In the genomic region with DNA sequence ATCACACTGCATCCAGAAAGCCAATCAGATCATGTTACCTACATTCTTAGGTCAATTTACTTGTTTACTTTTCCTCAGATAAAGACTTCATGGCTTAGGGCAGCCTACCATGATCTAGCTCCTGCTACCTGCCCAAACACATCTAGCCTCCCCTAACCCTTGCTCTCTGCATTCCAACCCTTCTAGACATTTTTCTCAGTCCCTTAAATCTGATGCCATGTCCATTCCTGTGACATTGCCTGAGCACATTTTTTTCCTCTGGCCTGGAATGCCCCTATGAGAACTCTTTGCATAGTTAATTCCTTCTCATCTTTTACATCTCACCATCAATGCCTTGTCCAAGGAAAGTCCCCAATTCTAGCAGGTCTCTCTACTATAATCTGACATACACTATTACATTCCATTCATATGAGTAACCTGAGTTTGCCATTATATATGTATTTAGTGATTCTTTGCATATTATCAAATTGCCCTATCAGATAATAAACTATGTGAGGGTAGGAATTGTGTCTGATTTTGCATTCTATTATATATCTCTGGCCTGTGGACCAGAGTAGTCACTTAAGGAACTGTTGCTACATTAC, we compare ENCODE assay signal across 22 cellular contexts.
DNase-seq lines count a peak whose midpoint lies in the region; ATAC-seq, FAIRE-seq and TF ChIP-seq lines count a peak whose summit lies in the region.
"Had no signal": no experiment of that assay in that cellular context is flagged by ENCODE, and none has a peak within 500 bp of the region (broad histone marks: within the 10 kb centered on the region; RNA-seq: fewer than 3 reads in every experiment).

No MANE protein-coding gene starts in this region.

- no peak overlapping the region for H4K8ac ChIP-seq in H1 (ENCODE audit: extremely low read depth, insufficient read depth, low read length)

- H2BK15ac ChIP-seq in H1 (ENCODE audit: low read length) = no peak overlapping the region

- H3K79me2 ChIP-seq in H1 (ENCODE audit: control insufficient read depth in 1 of 2, insufficient read depth in 2 of 2, low read length in 2 of 2) = no peaks in the 10 kb centered on the region

- H3K9me3 Mint-ChIP-seq in nephron progenitor cell = no peaks in the 10 kb centered on the region
- peaks cover 2% of the 10 kb centered on the region for H3K9me3 Mint-ChIP-seq in CD4-positive, alpha-beta T cell
- H3K9me3 Mint-ChIP-seq: activated T-cell treated with anti-CD3 and anti-CD28 coated beads, Interleukin-2, amount 50 U/mL, for 72 hours; IgD-negative memory B cell had no signal

- H3K9me3 ChIP-seq in Panc1 (ENCODE audit: control insufficient read depth, insufficient read depth, low read depth, low read length) (no peaks in the 10 kb centered on the region), H1 (ENCODE audit: insufficient read depth in 2 of 2, low read depth in 1 of 2, low read length in 1 of 2) (no peaks in the 10 kb centered on the region)
- H3K9me3 ChIP-seq in CD4-positive, alpha-beta T cell (ENCODE audit: control insufficient read depth, low read length) = no peaks in the 10 kb centered on the region
- H3K9me3 ChIP-seq: esophagus muscularis mucosa, suprapubic skin, uterus had no signal

- no peak for TF ChIP-seq CTCF in Panc1 (IDR thresholded peaks at IDR 0.05)
- TF ChIP-seq CTCF in H1 (IDR thresholded peaks at IDR 0.05; ENCODE audit: control extremely low read depth in 1 of 3, insufficient read depth in 1 of 3, low read depth in 1 of 3, low read length in 3 of 3) = no peak
- no peak for TF ChIP-seq CTCF in nephron progenitor cell (IDR thresholded peaks at IDR 0.05)
- no peak for TF ChIP-seq CTCF in CD4-positive, alpha-beta T cell (IDR thresholded peaks at IDR 0.05)

- TF ChIP-seq RAD21 in H1 (IDR thresholded peaks at IDR 0.05 in 1 of 2, conservative IDR thresholded peaks at IDR 0.05 in 1 of 2; ENCODE audit: low read depth in 2 of 2, low read length in 2 of 2) = no peak

- H2BK20ac ChIP-seq in H1 (ENCODE audit: low read length) = no peak overlapping the region

- peaks cover 9% of the 10 kb centered on the region for H3K4me1 Mint-ChIP-seq in nephron progenitor cell
- H3K4me1 Mint-ChIP-seq in CD4-positive, alpha-beta T cell (ENCODE audit: low read depth) = no peaks in the 10 kb centered on the region
- H3K4me1 Mint-ChIP-seq: activated naive CD4-positive, alpha-beta T cell treated with anti-CD3 and anti-CD28 coated beads, Interleukin-2, amount 10 ng/mL, durations not matched to agents 7 days and 5 days; central memory CD8-positive, alpha-beta T cell; IgD-negative memory B cell; memory B cell; stimulated activated effector memory CD8-positive, alpha-beta T cell treated with anti-CD3 and anti-CD28 coated beads, Interleukin-12 subunit alpha, Interleukin-12 subunit beta, amount 100 ng/mL, for 72 hours had no signal

- no peak overlapping the region for H4K91ac ChIP-seq in H1 (replicated peaks; ENCODE audit: insufficient read length, low read length)

- H2BK5ac ChIP-seq in H1 (ENCODE audit: low read depth, low read length) = no peak overlapping the region

- POLR2A ChIA-PET in Panc1 (lab: Charles Lee) = no interaction called here
- POLR2A ChIA-PET in H1 (lab: Charles Lee; ENCODE audit: partially characterized antibody) = no interaction called here
- POLR2A ChIA-PET in CD4-positive, alpha-beta T cell (lab: Charles Lee) = no interaction called here

- H3K36me3 ChIP-seq in Panc1 (ENCODE audit: control insufficient read depth, insufficient read depth, low read length) (no peaks in the 10 kb centered on the region), H1 (ENCODE audit: control insufficient read depth in 2 of 4, insufficient read depth in 4 of 4, low read length in 3 of 4) (no peaks in the 10 kb centered on the region)
- H3K36me3 ChIP-seq: esophagus muscularis mucosa, suprapubic skin, uterus had no signal

- H3K27ac ChIP-seq in Panc1 (ENCODE audit: low read length) (no peak overlapping the region), H1 (ENCODE audit: low read depth, low read length) (no peak overlapping the region)
- no peak overlapping the region for H3K27ac ChIP-seq in CD4-positive, alpha-beta T cell (ENCODE audit: low read depth, low read length)
- H3K27ac ChIP-seq: esophagus muscularis mucosa, skin epidermis, suprapubic skin, uterus had no signal

- H2AFZ ChIP-seq in H1 (ENCODE audit: low read length) = no peak overlapping the region

- H3K27ac Mint-ChIP-seq in nephron progenitor cell = peak overlapping the region; percentile 12
- H3K27ac Mint-ChIP-seq in CD4-positive, alpha-beta T cell = no peak overlapping the region
- H3K27ac Mint-ChIP-seq: activated naive CD4-positive, alpha-beta T cell treated with anti-CD3 and anti-CD28 coated beads, Interleukin-2, amount 10 ng/mL, durations not matched to agents 7 days and 5 days; activated T-cell treated with anti-CD3 and anti-CD28 coated beads, Interleukin-2, amount 50 U/mL, for 72 hours; CD8-positive, alpha-beta T cell; IgD-negative memory B cell; memory B cell; stimulated activated effector memory CD8-positive, alpha-beta T cell treated with anti-CD3 and anti-CD28 coated beads, Interleukin-12 subunit alpha, Interleukin-12 subunit beta, amount 100 ng/mL, for 72 hours had no signal

- no peak overlapping the region for H3K4me2 ChIP-seq in H1 (ENCODE audit: insufficient read depth in 1 of 2, low read depth in 2 of 2, low read length in 2 of 2)

- H3K23me2 ChIP-seq in H1 (ENCODE audit: low read depth, low read length) = no peaks in the 10 kb centered on the region

- no peaks in the 10 kb centered on the region for H4K20me1 ChIP-seq in H1 (replicated peaks in 1 of 2; ENCODE audit: control insufficient read depth in 1 of 2, insufficient read depth in 2 of 2, low read length in 2 of 2)

- peak; percentile 62 for ATAC-seq in Panc1
- ATAC-seq in CD4-positive, alpha-beta T cell (ENCODE audit: poor library complexity) = no peak
- ATAC-seq: activated T-cell treated with anti-CD3 and anti-CD28 coated beads, Interleukin-2, amount 50 U/mL, for 72 hours; CD8-positive, alpha-beta T cell; stimulated activated effector memory CD8-positive, alpha-beta T cell treated with anti-CD3 and anti-CD28 coated beads, Interleukin-12 subunit alpha, Interleukin-12 subunit beta, amount 100 ng/mL, for 72 hours had no signal

- TF ChIP-seq POLR2A in H1 (IDR thresholded peaks at IDR 0.05; ENCODE audit: control extremely low read depth in 1 of 2, low read depth in 2 of 2, low read length in 2 of 2) = no peak

- no peak for FAIRE-seq in H1 (lab: Jason Lieb, UNC)

- no peak overlapping the region for H3K4ac ChIP-seq in H1 (replicated peaks; ENCODE audit: insufficient read length, low read depth, low read length)

- H3K23ac ChIP-seq in H1 (ENCODE audit: insufficient read length) = no peak overlapping the region

- no peaks in the 10 kb centered on the region for H3K27me3 ChIP-seq in Panc1 (ENCODE audit: control insufficient read depth, insufficient read depth, low read length)
- H3K27me3 ChIP-seq in H1 (replicated peaks in 1 of 4; ENCODE audit: control insufficient read depth in 3 of 4, extremely low read depth in 1 of 4, insufficient read depth in 3 of 4, low read length in 3 of 4) = no peaks in the 10 kb centered on the region
- no peaks in the 10 kb centered on the region for H3K27me3 ChIP-seq in CD4-positive, alpha-beta T cell (ENCODE audit: control insufficient read depth, insufficient read depth, low read length)
- H3K27me3 ChIP-seq: esophagus muscularis mucosa, suprapubic skin, uterus had no signal

- no peaks in the 10 kb centered on the region for H3K4me1 ChIP-seq in Panc1 (ENCODE audit: control insufficient read depth, insufficient read depth, low read length)
- no peaks in the 10 kb centered on the region for H3K4me1 ChIP-seq in H1 (replicated peaks in 1 of 4; ENCODE audit: control insufficient read depth in 3 of 4, insufficient read depth in 4 of 4, low read length in 3 of 4)
- H3K4me1 ChIP-seq: esophagus muscularis mucosa, suprapubic skin, uterus had no signal

- intact Hi-C loops in Panc1 (cut with micrococcal nuclease; ENCODE audit: unreplicated experiment) = no loop called here
- intact Hi-C loops in CD4-positive, alpha-beta T cell (cut with DNase I, micrococcal nuclease) = no loop called here

- H3K9ac ChIP-seq in H1 (replicated peaks in 1 of 4; ENCODE audit: extremely low read depth in 1 of 4, low read depth in 3 of 4, low read length in 3 of 4) = no peak overlapping the region

- no TSS peak for BruUV-seq in Panc1 (replicated peaks; lab: Mats Ljungman, UMichigan)

- no peaks in the 10 kb centered on the region for H3K79me1 ChIP-seq in H1 (ENCODE audit: low read depth, low read length)

- in situ Hi-C loops in Panc1 (cut with HindIII; ENCODE audit: low pct_unique_long_range_greater_than_20kb, low sequenced_read_pairs) = no loop called here

- H3K4me3 ChIP-seq in Panc1 (ENCODE audit: low read depth in 2 of 2, low read length in 2 of 2) = no peak overlapping the region
- H3K4me3 ChIP-seq in H1 (ENCODE audit: extremely low read depth in 1 of 4, insufficient read depth in 2 of 4, low read depth in 3 of 4, low read length in 4 of 4) = no peak overlapping the region
- H3K4me3 ChIP-seq: esophagus muscularis mucosa, skin epidermis, suprapubic skin, uterus had no signal

- H2AK5ac ChIP-seq in H1 (ENCODE audit: low read depth, low read length) = no peak overlapping the region

- H3K18ac ChIP-seq in H1 (ENCODE audit: extremely low read depth, low read length) = no peak overlapping the region

- no peak overlapping the region for H3K56ac ChIP-seq in H1 (replicated peaks; ENCODE audit: insufficient read length, low read depth, low read length)

- no peak overlapping the region for H3K14ac ChIP-seq in H1 (ENCODE audit: insufficient read length)

- H3K4me3 Mint-ChIP-seq in nephron progenitor cell = no peak overlapping the region
- H3K4me3 Mint-ChIP-seq in CD4-positive, alpha-beta T cell = no peak overlapping the region
- H3K4me3 Mint-ChIP-seq: activated naive CD4-positive, alpha-beta T cell treated with anti-CD3 and anti-CD28 coated beads, Interleukin-2, amount 10 ng/mL, durations not matched to agents 7 days and 5 days; activated T-cell treated with anti-CD3 and anti-CD28 coated beads, Interleukin-2, amount 50 U/mL, for 72 hours; CD8-positive, alpha-beta T cell; central memory CD8-positive, alpha-beta T cell; IgD-negative memory B cell; memory B cell; stimulated activated effector memory CD8-positive, alpha-beta T cell treated with anti-CD3 and anti-CD28 coated beads, Interleukin-12 subunit alpha, Interleukin-12 subunit beta, amount 100 ng/mL, for 72 hours had no signal

- no peak overlapping the region for H2BK120ac ChIP-seq in H1 (replicated peaks; ENCODE audit: low read depth, low read length)

- H3K27me3 Mint-ChIP-seq in nephron progenitor cell (ENCODE audit: low read depth, poor library complexity) = no peaks in the 10 kb centered on the region
- no peaks in the 10 kb centered on the region for H3K27me3 Mint-ChIP-seq in CD4-positive, alpha-beta T cell
- H3K27me3 Mint-ChIP-seq: activated naive CD4-positive, alpha-beta T cell treated with anti-CD3 and anti-CD28 coated beads, Interleukin-2, amount 10 ng/mL, durations not matched to agents 7 days and 5 days; central memory CD8-positive, alpha-beta T cell; IgD-negative memory B cell; memory B cell had no signal

- peaks cover 4% of the 10 kb centered on the region for H3K36me3 Mint-ChIP-seq in nephron progenitor cell (ENCODE audit: low read depth)
- no peaks in the 10 kb centered on the region for H3K36me3 Mint-ChIP-seq in CD4-positive, alpha-beta T cell (ENCODE audit: low read depth)
- H3K36me3 Mint-ChIP-seq: activated naive CD4-positive, alpha-beta T cell treated with anti-CD3 and anti-CD28 coated beads, Interleukin-2, amount 10 ng/mL, durations not matched to agents 7 days and 5 days; CD8-positive, alpha-beta T cell; IgD-negative memory B cell; memory B cell; stimulated activated effector memory CD8-positive, alpha-beta T cell treated with anti-CD3 and anti-CD28 coated beads, Interleukin-12 subunit alpha, Interleukin-12 subunit beta, amount 100 ng/mL, for 72 hours had no signal

- CTCF ChIA-PET in Panc1 (lab: Charles Lee) (no interaction called here), H1 (lab: Charles Lee; ENCODE audit: partially characterized antibody) (no interaction called here)
- CTCF ChIA-PET in CD4-positive, alpha-beta T cell (lab: Charles Lee) = no interaction called here

- H4K5ac ChIP-seq in H1 (ENCODE audit: insufficient read length, low read depth, low read length) = no peak overlapping the region

- H2BK12ac ChIP-seq in H1 (ENCODE audit: low read depth, low read length) = no peak overlapping the region

- no peak for TF ChIP-seq EP300 in H1 (IDR thresholded peaks at IDR 0.05; ENCODE audit: borderline replicate concordance in 1 of 2, low read depth in 2 of 2, low read length in 2 of 2)

- DNase-seq in EH (ENCODE audit: low read depth) (peak; percentile 70), Panc1 (ENCODE audit: low read depth, low spot score) (no peak), H1 (ENCODE audit: low read depth in 1 of 2, low spot score in 2 of 2) (no peak), nephron progenitor cell (no peak), AG08396 (ENCODE audit: low spot score) (no peak)
- DNase-seq in CD4-positive, alpha-beta T cell = no peak
- DNase-seq in activated CD4-positive, CD25-positive, alpha-beta regulatory T cell (lab: John Stamatoyannopoulos, UW) = no peak
- DNase-seq: activated naive CD4-positive, alpha-beta T cell treated with anti-CD3 and anti-CD28 coated beads, Interleukin-2, amount 10 ng/mL, durations not matched to agents 7 days and 5 days; activated T-cell treated with anti-CD3 and anti-CD28 coated beads, Interleukin-2, amount 50 U/mL, for 72 hours; CD8-positive, alpha-beta T cell; DMS79; NCI-H2081; NCI-H446 treated with DMSO at 0.1 percent for 48 hours; stimulated activated CD4-positive, alpha-beta T cell treated with anti-CD3 and anti-CD28 coated beads, Interleukin-2, amount 100 ng/mL, for 24 hours; uterus had no signal
